In the genomic region with DNA sequence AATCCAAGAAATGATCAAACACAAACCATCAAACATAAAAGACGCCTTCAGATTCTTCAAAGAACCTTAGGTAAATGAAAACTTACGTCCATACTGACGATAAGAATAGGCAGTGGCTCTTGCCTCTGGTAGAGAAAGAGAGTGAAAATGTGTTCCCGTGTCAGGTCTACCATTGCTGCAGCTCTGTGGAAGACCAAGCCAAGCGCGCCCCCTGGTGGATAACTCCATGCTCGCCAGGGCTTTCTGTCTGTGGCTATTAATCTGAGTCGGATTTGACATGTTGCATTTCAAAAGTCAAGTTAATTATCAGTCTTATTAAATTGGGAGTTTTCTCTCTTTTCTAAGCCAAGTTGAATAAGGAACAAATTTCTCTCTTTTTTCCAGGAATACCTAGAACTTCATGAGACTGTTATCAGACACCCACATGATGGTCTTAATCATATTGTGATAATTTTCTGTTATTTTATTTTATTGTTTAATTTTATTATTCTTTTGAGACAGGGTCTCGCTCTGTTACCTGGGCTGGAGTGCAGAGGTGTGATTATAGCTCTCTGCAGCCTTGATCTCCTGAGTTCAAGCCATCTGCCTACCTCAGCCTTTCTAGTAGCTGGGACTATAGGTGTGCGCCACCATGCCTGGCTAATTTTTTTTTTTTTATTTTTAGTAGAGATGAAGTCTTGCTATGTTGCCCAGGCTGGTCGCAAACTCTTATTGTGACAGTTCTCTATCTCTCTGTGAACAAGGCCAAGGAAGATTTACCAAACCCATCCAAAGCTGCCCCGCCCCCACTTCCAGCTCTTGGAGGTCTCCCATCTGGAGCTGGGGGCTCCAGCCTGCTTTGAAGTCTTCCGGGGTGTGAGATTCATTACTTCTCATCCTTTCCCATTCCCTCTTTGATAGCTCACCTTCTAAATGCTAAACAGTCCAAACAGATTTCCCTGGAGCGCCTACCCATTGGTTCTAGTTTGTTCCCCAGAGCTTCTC, we compare ENCODE assay signal across 8 cellular contexts. TPM values are rescaled to one million over a fixed set of nuclear protein-coding genes. Genes with fewer than 3 reads are reported as not detected.
DNase-seq lines count a peak whose midpoint lies in the region; ATAC-seq and TF ChIP-seq lines count a peak whose summit lies in the region.

No MANE protein-coding gene starts in this region.

- TF ChIP-seq CTCF in WTC11 (IDR thresholded peaks at IDR 0.05) = peak; percentile 92
- peak; percentile 91 to 94 for TF ChIP-seq CTCF in mammary epithelial cell (conservative IDR thresholded peaks at IDR 0.05 in 1 of 2, IDR thresholded peaks at IDR 0.05 in 1 of 2; ENCODE audit: extremely low read depth in 1 of 2, insufficient read depth in 1 of 2, low read depth in 1 of 2, low read length in 2 of 2)

- H3K4me3 ChIP-seq in mammary epithelial cell (replicated peaks in 1 of 3; ENCODE audit: insufficient read depth in 1 of 3, low read depth in 2 of 3, low read length in 3 of 3) = no peak overlapping the region

- H3K9ac ChIP-seq in mammary epithelial cell (ENCODE audit: insufficient read depth, low read length) = no peak overlapping the region

- peaks cover 4% of the 10 kb centered on the region for H3K4me1 ChIP-seq in mammary epithelial cell (ENCODE audit: insufficient read depth, low read length)

- POLR2A ChIA-PET in WTC11 (lab: Charles Lee) = interaction anchor here (1.2 kb wide), 1 partner anchor 34 kb away, joined by 4 read pairs; a partner anchor contains a TSS

- H3K27me3 Mint-ChIP-seq in WTC11 (ENCODE audit: low read depth) (peaks cover 6% of the 10 kb centered on the region; the same call in 1 of the 2 replicates), immature natural killer cell (ENCODE audit: low read depth in 3 of 3) (peaks cover 0 to 4% (median 3%) of the 10 kb centered on the region in 3 donors)

- H3K4me1 Mint-ChIP-seq in WTC11 (peaks cover 20% of the 10 kb centered on the region), immature natural killer cell (peaks cover 6 to 11% of the 10 kb centered on the region in 2 donors)

- dilution Hi-C loops in mammary epithelial cell (cut with HindIII; ENCODE audit: low sequenced_read_pairs) = no loop called here

- H3K4me2 ChIP-seq in mammary epithelial cell (ENCODE audit: insufficient read depth, low read depth, low read length) = peak overlapping the region; percentile 38

- ATAC-seq in HG03108 (IDR thresholded peaks at IDR 0.05; ENCODE audit: unreplicated experiment) (peak; percentile 67), WTC11 (peak; percentile 73), HG03175 (IDR thresholded peaks at IDR 0.05; ENCODE audit: unreplicated experiment) (no peak)

- H3K36me3 ChIP-seq in mammary epithelial cell (ENCODE audit: insufficient read depth, low read length) = no peaks in the 10 kb centered on the region

- H3K36me3 Mint-ChIP-seq in WTC11 (no peaks in the 10 kb centered on the region), immature natural killer cell (no peaks in the 10 kb centered on the region)

- no peak overlapping the region for H3K27ac ChIP-seq in mammary epithelial cell (ENCODE audit: insufficient read depth, low read depth, low read length)

- intact Hi-C loops in mammary epithelial cell (cut with micrococcal nuclease) = loop anchor here (1.0 to 10.0 kb wide), 3 partner anchors 33 to 107 kb away; a partner anchor contains a TSS

- peak; percentile 89 for DNase-seq in GM03348 (ENCODE audit: low spot score)
- peak; percentile 74 for DNase-seq in NCI-H345 treated with DMSO at 0.1 percent for 48 hours (lab: John Stamatoyannopoulos, UW; ENCODE audit: unreplicated experiment)
- peak; percentile 92 for DNase-seq in WTC11 (ENCODE audit: low spot score)
- DNase-seq in mammary epithelial cell = peak; percentile 61
- peak; percentile 82 to 86 (median 83) for DNase-seq in immature natural killer cell
- DNase-seq in stimulated activated CD4-positive, alpha-beta T cell treated with anti-CD3 and anti-CD28 coated beads, Interleukin-12 subunit alpha, Interleukin-12 subunit beta, amount 100 ng/mL, for 4 hours = peak; percentile 97

- no peaks in the 10 kb centered on the region for H3K27me3 ChIP-seq in mammary epithelial cell (ENCODE audit: insufficient read depth, low read length)

- CTCF ChIA-PET in WTC11 (lab: Charles Lee) = interaction anchor here (0.7 to 7.3 kb wide), 16 partner anchors 8 to 342 kb away, joined by 3 to 138 read pairs (median 5); a partner anchor contains a TSS
- CTCF ChIA-PET in mammary epithelial cell (lab: Charles Lee; ENCODE audit: low non-redundant PET) = interaction anchor here (0.6 to 1.1 kb wide), 5 partner anchors 33 to 491 kb away, joined by 3 to 11 read pairs (median 4); no protein-coding TSS in a partner anchor

- peak overlapping the region; percentile 71 for H2AFZ ChIP-seq in mammary epithelial cell (ENCODE audit: low read depth, low read length)

- no TSS peak for BruUV-seq in mammary epithelial cell (replicated peaks; lab: Mats Ljungman, UMichigan)

- no peaks in the 10 kb centered on the region for H3K79me2 ChIP-seq in mammary epithelial cell (ENCODE audit: insufficient read depth, low read length)

- WGBS in mammary epithelial cell (ENCODE audit: low coverage, missing lambda C conversion rate) = 27% methylated on average over 14 of the region's 14 CpGs

- no peaks in the 10 kb centered on the region for H3K9me3 Mint-ChIP-seq in WTC11
- H3K9me3 Mint-ChIP-seq in immature natural killer cell = no peaks in the 10 kb centered on the region

- in situ Hi-C loops in mammary epithelial cell (cut with MboI; ENCODE audit: low sequenced_read_pairs in 2 of 2) = loop anchor here in 1 of 2 donors (10.0 kb wide), 1 partner anchor 103 kb away; no protein-coding TSS in a partner anchor

- H3K27ac Mint-ChIP-seq in WTC11 = no peak overlapping the region
- no peak overlapping the region for H3K27ac Mint-ChIP-seq in immature natural killer cell

- H3K4me3 Mint-ChIP-seq in WTC11 = no peak overlapping the region
- H3K4me3 Mint-ChIP-seq in immature natural killer cell = peak overlapping the region in 2 of 5 donors; percentile 3 to 5

- H3K9me3 ChIP-seq in mammary epithelial cell (replicated peaks; ENCODE audit: insufficient read depth, low read length) = no peaks in the 10 kb centered on the region

- no peaks in the 10 kb centered on the region for H4K20me1 ChIP-seq in mammary epithelial cell (ENCODE audit: insufficient read depth, low read length)

TF ChIP-seq in WTC11, 78 proteins besides CTCF, POLR2A, EP300 and RAD21:
- TF ChIP-seq, protein P1, sequence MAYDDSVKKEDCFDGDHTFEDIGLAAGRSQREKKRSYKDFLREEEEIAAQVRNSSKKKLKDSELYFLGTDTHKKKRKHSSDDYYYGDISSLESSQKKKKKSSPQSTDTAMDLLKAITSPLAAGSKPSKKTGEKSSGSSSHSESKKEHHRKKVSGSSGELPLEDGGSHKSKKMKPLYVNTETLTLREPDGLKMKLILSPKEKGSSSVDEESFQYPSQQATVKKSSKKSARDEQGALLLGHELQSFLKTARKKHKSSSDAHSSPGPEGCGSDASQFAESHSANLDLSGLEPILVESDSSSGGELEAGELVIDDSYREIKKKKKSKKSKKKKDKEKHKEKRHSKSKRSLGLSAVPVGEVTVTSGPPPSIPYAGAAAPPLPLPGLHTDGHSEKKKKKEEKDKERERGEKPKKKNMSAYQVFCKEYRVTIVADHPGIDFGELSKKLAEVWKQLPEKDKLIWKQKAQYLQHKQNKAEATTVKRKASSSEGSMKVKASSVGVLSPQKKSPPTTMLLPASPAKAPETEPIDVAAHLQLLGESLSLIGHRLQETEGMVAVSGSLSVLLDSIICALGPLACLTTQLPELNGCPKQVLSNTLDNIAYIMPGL (CRISPR knock-in tag; IDR thresholded peaks at IDR 0.05) = peak; percentile 38; the same call in 1 of the 2 replicates
- TF ChIP-seq NFE2L1 (CRISPR knock-in tag; IDR thresholded peaks at IDR 0.05) = no peak

RNA-seq across cellular contexts. Expression of a gene that starts 15.8 kb away (rescaled TPM):
- 0.61 to 0.73 TPM (median 0.64 TPM) in 3 replicates for total RNA-seq in WTC11 (2021)
- under 1 TPM in 1 of 2 donors, not detected in 1; 0.17 TPM for total RNA-seq in mammary epithelial cell
- polyA plus RNA-seq in mammary epithelial cell = 0.06 TPM
- not detected for polyA minus RNA-seq in mammary epithelial cell
- 100 to 1,000 TPM; 219 to 329 (median 246) TPM for polyA plus RNA-seq in immature natural killer cell

RNA-seq across cellular contexts. Expression of a gene that starts 28.0 kb away (rescaled TPM):
- total RNA-seq in WTC11 (2021) = 5.2 to 7.9 TPM (median 6.9 TPM) in 3 replicates
- 1 to 10 TPM; 1.5 to 2.8 TPM for total RNA-seq in mammary epithelial cell
- polyA plus RNA-seq in mammary epithelial cell = 0.84 TPM
- not detected for polyA minus RNA-seq in mammary epithelial cell
- under 1 TPM in 1 of 3 donors, not detected in 2; 0.37 TPM for polyA plus RNA-seq in immature natural killer cell

RNA-seq across cellular contexts. Expression of a gene that starts 33.7 kb away (rescaled TPM):
- 58.2 to 71.8 TPM (median 70.4 TPM) in 3 replicates for total RNA-seq in WTC11 (2021)
- total RNA-seq in mammary epithelial cell = 10 to 100 TPM; 51.8 to 56.4 TPM
- 48.5 TPM for polyA plus RNA-seq in mammary epithelial cell
- 35.4 TPM for polyA minus RNA-seq in mammary epithelial cell
- polyA plus RNA-seq in immature natural killer cell = 10 to 100 TPM; 15.3 to 19.3 (median 17.3) TPM

RNA-seq across cellular contexts. Expression of a gene that starts 51.7 kb away (rescaled TPM):
- total RNA-seq in WTC11 (2021) = 317 to 346 TPM (median 331 TPM) in 3 replicates
- 100 to 1,000 TPM; 120 to 181 TPM for total RNA-seq in mammary epithelial cell
- polyA plus RNA-seq in mammary epithelial cell = 319 TPM
- polyA minus RNA-seq in mammary epithelial cell = 13.2 TPM
- 100 to 1,000 TPM; 326 to 501 (median 349) TPM for polyA plus RNA-seq in immature natural killer cell
